ENCODE assay signal across 36 cellular contexts in the genomic region with DNA sequence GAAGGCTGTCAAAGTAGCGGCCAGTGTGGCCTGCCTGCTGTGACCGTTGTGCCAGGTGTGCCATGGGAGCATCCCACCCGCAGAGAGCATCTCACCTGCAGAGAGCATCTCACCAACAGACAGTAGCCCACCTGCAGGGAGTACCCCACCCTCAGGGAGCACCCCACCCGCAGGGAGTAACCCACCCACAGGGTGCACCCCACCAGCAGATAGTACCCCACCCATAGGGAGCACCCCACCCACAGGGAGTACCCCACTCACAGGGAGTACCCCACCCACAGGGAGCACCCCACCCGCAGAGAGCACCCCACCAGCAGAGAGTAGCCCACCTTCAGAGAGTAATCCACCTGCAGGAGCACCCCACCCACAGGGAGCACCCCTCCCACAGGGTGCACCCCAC.
DNase-seq lines count a peak whose midpoint lies in the region; ATAC-seq, FAIRE-seq and TF ChIP-seq lines count a peak whose summit lies in the region.
"Had no signal": no experiment of that assay in that cellular context is flagged by ENCODE, and none has a peak within 500 bp of the region (broad histone marks: within the 10 kb centered on the region; RNA-seq: fewer than 3 reads in every experiment).

No MANE protein-coding gene starts in this region.

- H4K20me1 ChIP-seq in BLaER1, result no peaks in the 10 kb centered on the region
- H4K20me1 ChIP-seq: BLaER1 treated with 17β-estradiol and CSF1 and Interleukin-3, amounts not matched to agents 10 nM and 100 nM had no signal

- no peak overlapping the region for H3K27ac Mint-ChIP-seq in stimulated activated naive CD8-positive, alpha-beta T cell treated with anti-CD3 and anti-CD28 coated beads, Interleukin-15, amount 100 ng/mL, for 72 hours
- peak overlapping the region; percentile 44 for H3K27ac Mint-ChIP-seq in central memory CD8-positive, alpha-beta T cell (ENCODE audit: low read depth)
- no peak overlapping the region for H3K27ac Mint-ChIP-seq in stimulated activated memory B cell treated with anti-CD40 and anti-IgM and Interleukin-4, amounts not matched to agents 10 μg/mL and 1 μg/mL and 100 μg/mL, for 72 hours
- H3K27ac Mint-ChIP-seq: B cell; CD14-positive monocyte; CD4-positive, alpha-beta memory T cell; CD4-positive, alpha-beta T cell; CD4-positive, CD25-positive, alpha-beta regulatory T cell; CD8-positive, alpha-beta memory T cell; CD8-positive, alpha-beta T cell had no signal

- ATAC-seq in stimulated activated naive CD8-positive, alpha-beta T cell treated with anti-CD3 and anti-CD28 coated beads, Interleukin-15, amount 100 ng/mL, for 72 hours, result peak; percentile 70
- ATAC-seq in stimulated activated naive CD8-positive, alpha-beta T cell treated with anti-CD3 and anti-CD28 coated beads, Interleukin-15, Interleukin-2, amounts not matched to agents 100 U/mL and 50 U/mL, for 24 hours, result no peak
- ATAC-seq in central memory CD8-positive, alpha-beta T cell (replicated peaks; ENCODE audit: extremely low read depth, poor library complexity, severe bottlenecking), result no peak
- ATAC-seq in stimulated activated memory B cell treated with anti-CD40 and anti-IgM and Interleukin-4, amounts not matched to agents 10 μg/mL and 1 μg/mL and 100 μg/mL, for 72 hours, result peak; percentile 53
- ATAC-seq: CD8-positive, alpha-beta T cell had no signal

- H3K4me3 Mint-ChIP-seq in stimulated activated naive CD8-positive, alpha-beta T cell treated with anti-CD3 and anti-CD28 coated beads, Interleukin-15, amount 100 ng/mL, for 72 hours, result no peak overlapping the region
- H3K4me3 Mint-ChIP-seq in central memory CD8-positive, alpha-beta T cell, result no peak overlapping the region
- H3K4me3 Mint-ChIP-seq in stimulated activated memory B cell treated with anti-CD40 and anti-IgM and Interleukin-4, amounts not matched to agents 10 μg/mL and 1 μg/mL and 100 μg/mL, for 72 hours, result no peak overlapping the region
- H3K4me3 Mint-ChIP-seq: B cell; CD14-positive monocyte; CD4-positive, alpha-beta memory T cell; CD4-positive, alpha-beta T cell; CD4-positive, CD25-positive, alpha-beta regulatory T cell; CD8-positive, alpha-beta memory T cell; CD8-positive, alpha-beta T cell had no signal

- peaks cover 0 to 16% of the 10 kb centered on the region in 2 donors for H3K9me3 Mint-ChIP-seq in stimulated activated naive CD8-positive, alpha-beta T cell treated with anti-CD3 and anti-CD28 coated beads, Interleukin-15, amount 100 ng/mL, for 72 hours
- no peaks in the 10 kb centered on the region for H3K9me3 Mint-ChIP-seq in central memory CD8-positive, alpha-beta T cell
- peaks cover 3% of the 10 kb centered on the region for H3K9me3 Mint-ChIP-seq in stimulated activated memory B cell treated with anti-CD40 and anti-IgM and Interleukin-4, amounts not matched to agents 10 μg/mL and 1 μg/mL and 100 μg/mL, for 72 hours
- H3K9me3 Mint-ChIP-seq: CD4-positive, alpha-beta T cell; CD8-positive, alpha-beta T cell had no signal

- H3K4me1 ChIP-seq in BLaER1 (peaks cover 40% of the 10 kb centered on the region), kidney (ENCODE audit: control insufficient read depth in 1 of 2, insufficient read depth in 1 of 2, low read depth in 1 of 2, low read length in 2 of 2) (no peaks in the 10 kb centered on the region)
- H3K4me1 ChIP-seq: A549, BE2C, Caco-2 had no signal

- H3K36me3 ChIP-seq in BLaER1, result no peaks in the 10 kb centered on the region
- H3K36me3 ChIP-seq in kidney (ENCODE audit: control insufficient read depth in 1 of 2, insufficient read depth in 2 of 2, low read length in 2 of 2), result no peaks in the 10 kb centered on the region
- H3K36me3 ChIP-seq: BE2C; BLaER1 treated with 17β-estradiol and CSF1 and Interleukin-3, amounts not matched to agents 10 nM and 100 nM had no signal

- no peaks in the 10 kb centered on the region for H3K36me3 Mint-ChIP-seq in central memory CD8-positive, alpha-beta T cell (ENCODE audit: insufficient read depth)
- no peaks in the 10 kb centered on the region for H3K36me3 Mint-ChIP-seq in stimulated activated memory B cell treated with anti-CD40 and anti-IgM and Interleukin-4, amounts not matched to agents 10 μg/mL and 1 μg/mL and 100 μg/mL, for 72 hours
- H3K36me3 Mint-ChIP-seq: CD14-positive monocyte; CD4-positive, alpha-beta memory T cell; CD4-positive, CD25-positive, alpha-beta regulatory T cell; CD8-positive, alpha-beta memory T cell; CD8-positive, alpha-beta T cell had no signal

- DNase-seq in stimulated activated naive CD8-positive, alpha-beta T cell treated with anti-CD3 and anti-CD28 coated beads, Interleukin-15, amount 100 ng/mL, for 72 hours, result no peak
- no peak for DNase-seq in stimulated activated naive CD8-positive, alpha-beta T cell treated with anti-CD3 and anti-CD28 coated beads, Interleukin-15, Interleukin-2, amounts not matched to agents 100 U/mL and 50 U/mL, for 24 hours
- DNase-seq in central memory CD8-positive, alpha-beta T cell (ENCODE audit: low spot score in 2 of 2), result no peak
- DNase-seq in NCI-H2029 treated with DMSO at 0.1 percent for 48 hours (lab: John Stamatoyannopoulos, UW) (no peak), superior temporal gyrus (ENCODE audit: extremely low spot score) (no peak), kidney (no peak)
- DNase-seq: 8988T; ACHN; AML-193; BE2C; C1 segment of cervical spinal cord; Caco-2; Calu3; CD4-positive, alpha-beta memory T cell; CD4-positive, alpha-beta T cell; CD4-positive, CD25-positive, alpha-beta regulatory T cell; CD8-positive, alpha-beta memory T cell; CD8-positive, alpha-beta T cell; COR-L47; DMS 273 treated with DMSO at 0.1 percent for 48 hours; DMS153; DMS53; DMS79; DMS79 treated with DMSO at 0.1 percent for 48 hours; DND-41; EL had no signal

- H3K4me2 ChIP-seq in BLaER1, result 0 out of 2 replicates have a peak overlapping the region, but pooled peaks have one; percentile 9
- H3K4me2 ChIP-seq: A549 had no signal

- H3K4me3 ChIP-seq in BLaER1 (no peak overlapping the region), kidney (ENCODE audit: low read length in 2 of 2) (no peak overlapping the region)
- H3K4me3 ChIP-seq: A549; BLaER1 treated with 17β-estradiol and CSF1 and Interleukin-3, amounts not matched to agents 10 nM and 100 nM had no signal

- no peak for TF ChIP-seq CTCF in kidney (IDR thresholded peaks at IDR 0.05; ENCODE audit: borderline replicate concordance, extremely low read depth, insufficient read depth)

- intact Hi-C loops in kidney (cut with DNase I), result no loop called here

- peaks cover 13% of the 10 kb centered on the region for H3K27me3 Mint-ChIP-seq in stimulated activated naive CD8-positive, alpha-beta T cell treated with anti-CD3 and anti-CD28 coated beads, Interleukin-15, amount 100 ng/mL, for 72 hours
- H3K27me3 Mint-ChIP-seq in central memory CD8-positive, alpha-beta T cell, result no peaks in the 10 kb centered on the region
- H3K27me3 Mint-ChIP-seq in stimulated activated memory B cell treated with anti-CD40 and anti-IgM and Interleukin-4, amounts not matched to agents 10 μg/mL and 1 μg/mL and 100 μg/mL, for 72 hours, result no peaks in the 10 kb centered on the region
- H3K27me3 Mint-ChIP-seq: B cell; CD4-positive, alpha-beta memory T cell; CD4-positive, alpha-beta T cell; CD4-positive, CD25-positive, alpha-beta regulatory T cell had no signal

- H3K27ac ChIP-seq in BLaER1 (no peak overlapping the region), kidney (ENCODE audit: low read depth in 2 of 2, low read length in 2 of 2) (no peak overlapping the region)
- H3K27ac ChIP-seq: 22Rv1, A549, C4-2B had no signal

- no peaks in the 10 kb centered on the region for H3K4me1 Mint-ChIP-seq in stimulated activated naive CD8-positive, alpha-beta T cell treated with anti-CD3 and anti-CD28 coated beads, Interleukin-15, amount 100 ng/mL, for 72 hours
- H3K4me1 Mint-ChIP-seq in central memory CD8-positive, alpha-beta T cell, result no peaks in the 10 kb centered on the region
- H3K4me1 Mint-ChIP-seq in stimulated activated memory B cell treated with anti-CD40 and anti-IgM and Interleukin-4, amounts not matched to agents 10 μg/mL and 1 μg/mL and 100 μg/mL, for 72 hours, result no peaks in the 10 kb centered on the region
- H3K4me1 Mint-ChIP-seq: B cell; CD14-positive monocyte; CD4-positive, alpha-beta memory T cell; CD4-positive, CD25-positive, alpha-beta regulatory T cell; CD8-positive, alpha-beta memory T cell had no signal

- H3K9me3 ChIP-seq in BLaER1 (peaks cover 4% of the 10 kb centered on the region; the same call in 1 of the 2 replicates), kidney (ENCODE audit: control insufficient read depth in 1 of 2, low read length in 2 of 2) (peaks cover 0 to 2% of the 10 kb centered on the region in 2 donors)
- H3K9me3 ChIP-seq: A549, BE2C, Caco-2 had no signal

- H3K9ac ChIP-seq in BLaER1 (no peak overlapping the region), kidney (ENCODE audit: low read length in 2 of 2) (no peak overlapping the region)
- H3K9ac ChIP-seq: BLaER1 treated with 17β-estradiol and CSF1 and Interleukin-3, amounts not matched to agents 10 nM and 100 nM had no signal

- no peak for FAIRE-seq in kidney (lab: Jason Lieb, UNC)
- FAIRE-seq: A204.1, A549, D721Med had no signal

- no peaks in the 10 kb centered on the region for H3K27me3 ChIP-seq in BLaER1
- H3K27me3 ChIP-seq: BE2C; BLaER1 treated with 17β-estradiol and CSF1 and Interleukin-3, amounts not matched to agents 10 nM and 100 nM had no signal

Comparison
In these comparisons a context has a peak if more than half of its experiments do, and no peak if none do; other contexts are left out.
1. ATAC-seq: peak in stimulated activated naive CD8-positive, alpha-beta T cell treated with anti-CD3 and anti-CD28 coated beads, Interleukin-15, amount 100 ng/mL, for 72 hours (single experiment) and stimulated activated memory B cell treated with anti-CD40 and anti-IgM and Interleukin-4, amounts not matched to agents 10 μg/mL and 1 μg/mL and 100 μg/mL, for 72 hours (single experiment); none in stimulated activated naive CD8-positive, alpha-beta T cell treated with anti-CD3 and anti-CD28 coated beads, Interleukin-15, Interleukin-2, amounts not matched to agents 100 U/mL and 50 U/mL, for 24 hours (single experiment) and central memory CD8-positive, alpha-beta T cell (single experiment).